In genomic region chr16:84303516-84303915, GRCh38 we compare ENCODE assay signal across 19 cellular contexts. TPM values are rescaled to one million over a fixed set of nuclear protein-coding genes. Genes with fewer than 3 reads are reported as not detected.
DNase-seq lines count a peak whose midpoint lies in the region; ATAC-seq and TF ChIP-seq lines count a peak whose summit lies in the region.
"Had no signal": no experiment of that assay in that cellular context is flagged by ENCODE, and none has a peak within 500 bp of the region (broad histone marks: within the 10 kb centered on the region; RNA-seq: fewer than 3 reads in every experiment).

No MANE protein-coding gene starts in this region.

- H3K27ac Mint-ChIP-seq in glutamatergic neuron (ENCODE audit: unreplicated experiment), result no peak overlapping the region
- H3K27ac Mint-ChIP-seq: activated naive CD4-positive, alpha-beta T cell treated with anti-CD3 and anti-CD28 coated beads, Interleukin-2, amount 50 U/mL, for 72 hours; activated T-helper 1 cell treated with anti-CD3 and anti-CD28 coated beads, Interleukin-12 subunit alpha, Interleukin-12 subunit beta, Interleukin-2, Interleukin-4 antibody, amounts not matched to agents 30 ng/mL and 10 ng/mL and 1 ng/mL, durations not matched to agents 14 hours and 24 hours and 36 hours; GM23338 had no signal

- TF ChIP-seq CTCF in adrenal gland (IDR thresholded peaks at IDR 0.05) (no peak), esophagus muscularis mucosa (IDR thresholded peaks at IDR 0.05) (no peak), upper lobe of left lung (IDR thresholded peaks at IDR 0.05) (no peak), glutamatergic neuron (IDR thresholded peaks at IDR 0.05; ENCODE audit: partially characterized antibody, unreplicated experiment) (no peak)

- H3K4me1 ChIP-seq in adrenal gland (replicated peaks in 1 of 2) (peaks cover 0 to 5% of the 10 kb centered on the region in 2 donors), esophagus muscularis mucosa (peaks cover 8 to 68% (median 16%) of the 10 kb centered on the region in 4 donors), muscle layer of duodenum (ENCODE audit: control insufficient read depth in 1 of 2, insufficient read depth in 2 of 2, low read length in 2 of 2) (no peaks in the 10 kb centered on the region), upper lobe of left lung (peaks cover 17 to 30% (median 24%) of the 10 kb centered on the region in 4 donors)

- WGBS in adrenal gland, 4 donors, result 53 to 65% (median 60%) methylated on average over 7 of the region's 7 CpGs
- 56% methylated on average over 7 of the region's 7 CpGs for WGBS in esophagus muscularis mucosa
- WGBS in upper lobe of left lung, 2 donors, result 58 to 59% methylated on average over 7 of the region's 7 CpGs

- no peak overlapping the region for H3K4me3 Mint-ChIP-seq in glutamatergic neuron (ENCODE audit: unreplicated experiment)
- H3K4me3 Mint-ChIP-seq: activated T-helper 1 cell treated with anti-CD3 and anti-CD28 coated beads, Interleukin-12 subunit alpha, Interleukin-12 subunit beta, Interleukin-2, Interleukin-4 antibody, amounts not matched to agents 30 ng/mL and 10 ng/mL and 1 ng/mL, durations not matched to agents 14 hours and 24 hours and 36 hours; GM23338 had no signal

- H3K36me3 Mint-ChIP-seq in glutamatergic neuron (ENCODE audit: unreplicated experiment), result no peaks in the 10 kb centered on the region
- H3K36me3 Mint-ChIP-seq: activated naive CD4-positive, alpha-beta T cell treated with anti-CD3 and anti-CD28 coated beads, Interleukin-2, amount 50 U/mL, for 72 hours had no signal

- peaks cover 16% of the 10 kb centered on the region for H3K4me1 Mint-ChIP-seq in glutamatergic neuron (ENCODE audit: low read depth, unreplicated experiment)

- peaks cover 5% of the 10 kb centered on the region for H3K27me3 Mint-ChIP-seq in glutamatergic neuron (ENCODE audit: unreplicated experiment)

- H3K9me3 ChIP-seq in adrenal gland (replicated peaks in 1 of 3) (no peaks in the 10 kb centered on the region), esophagus muscularis mucosa (no peaks in the 10 kb centered on the region), muscle layer of duodenum (ENCODE audit: control insufficient read depth in 1 of 2, low read length in 2 of 2) (no peaks in the 10 kb centered on the region), upper lobe of left lung (no peaks in the 10 kb centered on the region)

- H3K36me3 ChIP-seq in adrenal gland (replicated peaks in 1 of 2) (no peaks in the 10 kb centered on the region), esophagus muscularis mucosa (no peaks in the 10 kb centered on the region), muscle layer of duodenum (ENCODE audit: control insufficient read depth in 1 of 2, insufficient read depth in 2 of 2, low read length in 2 of 2) (no peaks in the 10 kb centered on the region), upper lobe of left lung (no peaks in the 10 kb centered on the region)

- no peak for DNase-seq in adrenal gland
- no peak for DNase-seq in esophagus muscularis mucosa (ENCODE audit: extremely low spot score)
- DNase-seq in upper lobe of left lung, result no peak
- no peak for DNase-seq in NCI-H524 treated with DMSO at 0.1 percent for 48 hours (lab: John Stamatoyannopoulos, UW)
- no peak for DNase-seq in NCI-H82 treated with DMSO at 0.1 percent for 48 hours (lab: John Stamatoyannopoulos, UW; ENCODE audit: unreplicated experiment)
- no peak for DNase-seq in glutamatergic neuron
- DNase-seq: activated CD4-positive, alpha-beta T cell treated with anti-CD3 and anti-CD28 coated beads for 48 hours; AML-193; DMS79; left cardiac atrium; NCI-H2171 treated with DMSO at 0.1 percent for 48 hours; SHP77; stimulated activated CD4-positive, alpha-beta T cell treated with anti-CD3 and anti-CD28 coated beads, Interleukin-12 subunit alpha, Interleukin-12 subunit beta, amount 100 ng/mL, for 4 hours had no signal

- intact Hi-C loops in adrenal gland (cut with DNase I), result no loop called here
- intact Hi-C loops in esophagus muscularis mucosa (cut with DNase I), result no loop called here

- ATAC-seq in upper lobe of left lung (ENCODE audit: low FRiP score in 2 of 2), result no peak
- ATAC-seq: activated naive CD4-positive, alpha-beta T cell treated with anti-CD3 and anti-CD28 coated beads, Interleukin-2, amount 50 U/mL, for 72 hours; GM23338; K562 had no signal

- peaks cover 7% of the 10 kb centered on the region for H3K9me3 Mint-ChIP-seq in glutamatergic neuron (ENCODE audit: unreplicated experiment)
- H3K9me3 Mint-ChIP-seq: activated naive CD4-positive, alpha-beta T cell treated with anti-CD3 and anti-CD28 coated beads, Interleukin-2, amount 50 U/mL, for 72 hours; activated T-helper 1 cell treated with anti-CD3 and anti-CD28 coated beads, Interleukin-12 subunit alpha, Interleukin-12 subunit beta, Interleukin-2, Interleukin-4 antibody, amounts not matched to agents 30 ng/mL and 10 ng/mL and 1 ng/mL, durations not matched to agents 14 hours and 24 hours and 36 hours; GM23338 had no signal

- no peak for TF ChIP-seq POLR2A in adrenal gland (IDR thresholded peaks at IDR 0.05)
- TF ChIP-seq POLR2A in esophagus muscularis mucosa (IDR thresholded peaks at IDR 0.05; ENCODE audit: low read depth), result no peak
- no peak for TF ChIP-seq POLR2A in upper lobe of left lung (IDR thresholded peaks at IDR 0.05)

- H3K4me3 ChIP-seq in adrenal gland (no peak overlapping the region), esophagus muscularis mucosa (no peak overlapping the region), muscle layer of duodenum (ENCODE audit: low read depth in 1 of 2, low read length in 2 of 2) (no peak overlapping the region), upper lobe of left lung (no peak overlapping the region)
- H3K4me3 ChIP-seq: GM23338, K562 had no signal

- peak overlapping the region in 3 of 5 donors; percentile 9 to 86 (median 78) for H3K27ac ChIP-seq in adrenal gland
- peak overlapping the region; percentile 71 to 86 (median 80) for H3K27ac ChIP-seq in esophagus muscularis mucosa (replicated peaks in 1 of 4)
- peak overlapping the region; percentile 50 for H3K27ac ChIP-seq in muscle layer of duodenum (ENCODE audit: low read length)
- peak overlapping the region; percentile 60 to 86 (median 81) for H3K27ac ChIP-seq in upper lobe of left lung

- no peaks in the 10 kb centered on the region for H3K27me3 ChIP-seq in adrenal gland
- H3K27me3 ChIP-seq in esophagus muscularis mucosa, result peaks cover 0 to 28% (median 0%) of the 10 kb centered on the region in 4 donors
- H3K27me3 ChIP-seq in muscle layer of duodenum (ENCODE audit: low read depth, low read length), result no peaks in the 10 kb centered on the region
- H3K27me3 ChIP-seq in upper lobe of left lung, result no peaks in the 10 kb centered on the region

- TF ChIP-seq EP300 in esophagus muscularis mucosa (IDR thresholded peaks at IDR 0.05) (no peak), upper lobe of left lung (IDR thresholded peaks at IDR 0.05) (no peak)

RNA-seq across cellular contexts. Expression of gene WFDC1, which starts 8.8 kb away (rescaled TPM):
- total RNA-seq in adrenal gland (100 to 1,000 TPM in 1 of 8 donors, 10 to 100 TPM in 7; 12.9 to 284 (median 49.3) TPM), esophagus muscularis mucosa (10 to 100 TPM in 2 of 4 donors, 1 to 10 TPM in 2; 4.6 to 29.9 (median 15.6) TPM), upper lobe of left lung (10 to 100 TPM in 3 of 6 donors, 1 to 10 TPM in 3; 3.5 to 63.0 (median 10.2) TPM), glutamatergic neuron (ENCODE audit: unreplicated experiment) (0.93 TPM)
- polyA plus RNA-seq in adrenal gland, result 10 to 100 TPM; 17.8 to 69.5 (median 42.1) TPM
- total RNA-seq: activated naive CD4-positive, alpha-beta T cell treated with anti-CD3 and anti-CD28 coated beads, Interleukin-2, amount 50 U/mL, for 72 hours; activated T-helper 1 cell treated with anti-CD3 and anti-CD28 coated beads, Interleukin-12 subunit alpha, Interleukin-12 subunit beta, Interleukin-2, Interleukin-4 antibody, amounts not matched to agents 30 ng/mL and 10 ng/mL and 1 ng/mL, durations not matched to agents 14 hours and 24 hours and 36 hours; K562; T-helper 1 cell treated with Interleukin-12 subunit alpha and Interleukin-12 subunit beta and Interleukin-4 antibody, amounts not matched to agents 30 ng/mL and 1 ng/mL, for 36 hours had no signal
- polyA plus RNA-seq: K562 had no signal
